In genomic region chr2:8676191-8676914, GRCh38 we compare ENCODE assay signal across 8 cellular contexts. TPM values are rescaled to one million over a fixed set of nuclear protein-coding genes. Genes with fewer than 3 reads are reported as not detected.
DNase-seq lines count a peak whose midpoint lies in the region; ATAC-seq and TF ChIP-seq lines count a peak whose summit lies in the region.

No MANE protein-coding gene starts in this region.

- CTCF ChIA-PET in MCF 10A (lab: Yijun Ruan, JAX): interaction anchor here (0.5 to 1.1 kb wide), 3 partner anchors 10 to 236 kb away, joined by 3 read pairs; no protein-coding TSS in a partner anchor
- CTCF ChIA-PET in CD4-positive, alpha-beta T cell (lab: Charles Lee): no interaction called here

- TF ChIP-seq CTCF in MCF 10A (IDR thresholded peaks at IDR 0.05; ENCODE audit: unreplicated experiment) (no peak), mucosa of descending colon (IDR thresholded peaks at IDR 0.05) (no peak), uterus (IDR thresholded peaks at IDR 0.05) (no peak)
- TF ChIP-seq CTCF in CD4-positive, alpha-beta T cell (IDR thresholded peaks at IDR 0.05): no peak

- POLR2A ChIA-PET in MCF 10A (lab: Yijun Ruan, JAX): no interaction called here
- POLR2A ChIA-PET in CD4-positive, alpha-beta T cell (lab: Charles Lee): no interaction called here

- peaks cover 16% of the 10 kb centered on the region for H3K27me3 Mint-ChIP-seq in MCF 10A (ENCODE audit: insufficient read depth, unreplicated experiment)
- H3K27me3 Mint-ChIP-seq in CD4-positive, alpha-beta T cell: peaks cover 53% of the 10 kb centered on the region

- intact Hi-C loops in MCF 10A (cut with micrococcal nuclease): no loop called here
- intact Hi-C loops in mucosa of descending colon (cut with DNase I, micrococcal nuclease): no loop called here
- intact Hi-C loops in uterus (cut with DNase I; ENCODE audit: low total_unique reads): no loop called here
- intact Hi-C loops in CD4-positive, alpha-beta T cell (cut with DNase I, micrococcal nuclease): loop anchor here in 1 of 2 experiments (5.0 kb wide), 2 partner anchors 199 to 326 kb away; partner anchors contain the start of gene MBOAT2

- no peaks in the 10 kb centered on the region for H3K36me3 ChIP-seq in mucosa of descending colon (ENCODE audit: low read depth)
- H3K36me3 ChIP-seq in uterus: no peaks in the 10 kb centered on the region

- DNase-seq in T47D (ENCODE audit: low read depth in 1 of 2, low spot score in 1 of 2) (peak; percentile 53 to 60), MCF 10A (ENCODE audit: unreplicated experiment) (no peak), fibroblast of gingiva (ENCODE audit: low read depth) (peak; percentile 90), mucosa of descending colon (peak; percentile 84 to 86 (median 86)), uterus (peak; percentile 90)
- no peak for DNase-seq in CD4-positive, alpha-beta T cell

- H3K4me1 Mint-ChIP-seq in MCF 10A (ENCODE audit: insufficient read depth, unreplicated experiment): peaks cover 8% of the 10 kb centered on the region
- peaks cover 34% of the 10 kb centered on the region for H3K4me1 Mint-ChIP-seq in CD4-positive, alpha-beta T cell (ENCODE audit: low read depth)

- H3K4me3 ChIP-seq in mucosa of descending colon: no peak overlapping the region
- peak overlapping the region; percentile 35 to 49 for H3K4me3 ChIP-seq in uterus

- H3K9me3 ChIP-seq in mucosa of descending colon: peaks cover 10% of the 10 kb centered on the region
- no peaks in the 10 kb centered on the region for H3K9me3 ChIP-seq in uterus
- peaks cover 35% of the 10 kb centered on the region for H3K9me3 ChIP-seq in CD4-positive, alpha-beta T cell (ENCODE audit: control insufficient read depth, low read length)

- H3K27me3 ChIP-seq in uterus: no peaks in the 10 kb centered on the region
- H3K27me3 ChIP-seq in CD4-positive, alpha-beta T cell (ENCODE audit: control insufficient read depth, insufficient read depth, low read length): peaks cover 40% of the 10 kb centered on the region

- no peak overlapping the region for H3K27ac Mint-ChIP-seq in MCF 10A (ENCODE audit: low read depth, unreplicated experiment)
- no peak overlapping the region for H3K27ac Mint-ChIP-seq in CD4-positive, alpha-beta T cell

- in situ Hi-C loops in T47D (cut with HindIII; ENCODE audit: low pct_unique_long_range_greater_than_20kb, low sequenced_read_pairs): no loop called here

- H3K4me1 ChIP-seq in mucosa of descending colon (ENCODE audit: low read depth) (peaks cover 13% of the 10 kb centered on the region), uterus (peaks cover 0 to 5% of the 10 kb centered on the region in 2 donors)

- peak overlapping the region; percentile 91 to 94 for H3K27ac ChIP-seq in uterus
- H3K27ac ChIP-seq in CD4-positive, alpha-beta T cell (ENCODE audit: low read depth, low read length): no peak overlapping the region

- peak; percentile 36 to 49 for TF ChIP-seq POLR2A in uterus (IDR thresholded peaks at IDR 0.05)

- ATAC-seq in mucosa of descending colon: peak; percentile 50
- ATAC-seq in CD4-positive, alpha-beta T cell (ENCODE audit: poor library complexity): no peak
- ATAC-seq in GM18907 (IDR thresholded peaks at IDR 0.05; ENCODE audit: unreplicated experiment): no peak
- no peak for ATAC-seq in HG02885 (IDR thresholded peaks at IDR 0.05; ENCODE audit: poor library complexity, unreplicated experiment)

- H3K9me3 Mint-ChIP-seq in MCF 10A (ENCODE audit: unreplicated experiment): peaks cover 13% of the 10 kb centered on the region
- H3K9me3 Mint-ChIP-seq in CD4-positive, alpha-beta T cell: peaks cover 14% of the 10 kb centered on the region

- H3K36me3 Mint-ChIP-seq in MCF 10A (ENCODE audit: insufficient read depth, unreplicated experiment): no peaks in the 10 kb centered on the region
- peaks cover 13% of the 10 kb centered on the region for H3K36me3 Mint-ChIP-seq in CD4-positive, alpha-beta T cell (ENCODE audit: low read depth)

- no peak overlapping the region for H3K4me3 Mint-ChIP-seq in MCF 10A (ENCODE audit: unreplicated experiment)
- H3K4me3 Mint-ChIP-seq in CD4-positive, alpha-beta T cell: no peak overlapping the region

- no TSS peak for BruUV-seq in MCF 10A (replicated peaks; lab: Mats Ljungman, UMichigan)

RNA-seq across cellular contexts. Expression of gene ID2, which starts 5.5 kb away (rescaled TPM):
- total RNA-seq in MCF 10A (2022): 0.54 and 2.0 TPM in 2 replicates
- 100 to 1,000 TPM in 2 of 3 donors, 10 to 100 TPM in 1; 97.4 to 190 (median 170) TPM for total RNA-seq in mucosa of descending colon
- 100 to 1,000 TPM in 2 of 4 donors, 10 to 100 TPM in 2; 36.9 to 341 (median 176) TPM for total RNA-seq in uterus
- 100 to 1,000 TPM; 238 to 242 TPM for total RNA-seq in CD4-positive, alpha-beta T cell

Comparison
In these comparisons a context has a peak if more than half of its experiments do, and no peak if none do; other contexts are left out.
1. DNase-seq: peak in T47D (2 of 2), fibroblast of gingiva (single experiment), mucosa of descending colon (3 of 3) and uterus (2 of 2); none in MCF 10A (single experiment) and CD4-positive, alpha-beta T cell (0 of 10).
2. RNA of gene ID2, which starts 5.5 kb away (total RNA-seq): 36.9 to 341 TPM in uterus, 238 to 242 TPM in CD4-positive, alpha-beta T cell and 97.4 to 190 TPM in mucosa of descending colon; 0.54 to 2.0 TPM in MCF 10A; every median in the first group is over 10 times any median in the second.